Comparison of ENCODE assay signal across 14 cellular contexts in genomic region chr4:53705972-53706371, GRCh38.
DNase-seq lines count a peak whose midpoint lies in the region; ATAC-seq and TF ChIP-seq lines count a peak whose summit lies in the region.
"Had no signal": no experiment of that assay in that cellular context is flagged by ENCODE, and none has a peak within 500 bp of the region (broad histone marks: within the 10 kb centered on the region; RNA-seq: fewer than 3 reads in every experiment).

No MANE protein-coding gene starts in this region.

- no peak overlapping the region for H3K4me3 Mint-ChIP-seq in MCF 10A (ENCODE audit: unreplicated experiment)
- H3K4me3 Mint-ChIP-seq in mesothelial cell of epicardium = no peak overlapping the region

- POLR2A ChIA-PET in MCF 10A (lab: Yijun Ruan, JAX) = interaction anchor here (0.6 to 1.0 kb wide), 4 partner anchors 153 to 357 kb away, joined by 3 read pairs; no protein-coding TSS in a partner anchor

- DNase-seq in breast epithelium (ENCODE audit: low spot score in 2 of 2) (no peak), MCF 10A (ENCODE audit: unreplicated experiment) (no peak), adipocyte (ENCODE audit: low read depth) (no peak), mesothelial cell of epicardium (ENCODE audit: low spot score in 2 of 2, unreplicated experiment in 2 of 2) (no peak), NCI-H82 (lab: John Stamatoyannopoulos, UW) (no peak), mucosa of descending colon (no peak), activated gamma-delta T cell treated with Interleukin-2 at 50 U/mL for 16 hours (no peak)
- DNase-seq: DMS 273 treated with DMSO at 0.1 percent for 48 hours, NCI-H1417 treated with DMSO at 0.1 percent for 48 hours, NCI-H446 treated with DMSO at 0.1 percent for 48 hours had no signal

- H3K9me3 ChIP-seq in breast epithelium (no peaks in the 10 kb centered on the region), adipocyte (ENCODE audit: control insufficient read depth, low read length) (no peaks in the 10 kb centered on the region), mucosa of descending colon (no peaks in the 10 kb centered on the region)
- H3K9me3 ChIP-seq: SJSA1 had no signal

- H3K4me1 Mint-ChIP-seq in MCF 10A (ENCODE audit: insufficient read depth, unreplicated experiment) (peaks cover 18% of the 10 kb centered on the region), mesothelial cell of epicardium (peaks cover 25% of the 10 kb centered on the region)

- H3K27me3 Mint-ChIP-seq in MCF 10A (ENCODE audit: insufficient read depth, unreplicated experiment) (no peaks in the 10 kb centered on the region), mesothelial cell of epicardium (ENCODE audit: low read depth) (no peaks in the 10 kb centered on the region)

- H3K27me3 ChIP-seq in breast epithelium (no peaks in the 10 kb centered on the region), adipocyte (replicated peaks; ENCODE audit: control insufficient read depth, insufficient read depth, low read length) (no peaks in the 10 kb centered on the region)
- H3K27me3 ChIP-seq: SJSA1 had no signal

- no TSS peak for BruUV-seq in MCF 10A (replicated peaks; lab: Mats Ljungman, UMichigan)

- no peak overlapping the region for H3K4me3 ChIP-seq in breast epithelium
- H3K4me3 ChIP-seq in adipocyte (ENCODE audit: low read length) = no peak overlapping the region
- H3K4me3 ChIP-seq in mucosa of descending colon = no peak overlapping the region
- H3K4me3 ChIP-seq: SJSA1 had no signal

- H3K27ac ChIP-seq in breast epithelium = peak overlapping the region; percentile 11 to 35
- H3K27ac ChIP-seq: 22Rv1, C4-2B, SJSA1 had no signal

- H3K27ac Mint-ChIP-seq in MCF 10A (ENCODE audit: low read depth, unreplicated experiment) = no peak overlapping the region
- peak overlapping the region; percentile 47 for H3K27ac Mint-ChIP-seq in mesothelial cell of epicardium

- H3K9me3 Mint-ChIP-seq in MCF 10A (ENCODE audit: unreplicated experiment) = no peaks in the 10 kb centered on the region
- H3K9me3 Mint-ChIP-seq in mesothelial cell of epicardium = peaks cover under 1% of the 10 kb centered on the region

- CTCF ChIA-PET in MCF 10A (lab: Yijun Ruan, JAX) = interaction anchor here (0.5 to 3.1 kb wide), 33 partner anchors 8 to 1683 kb away, joined by 3 to 24 read pairs (median 4); no protein-coding TSS in a partner anchor

- ATAC-seq in HG02763 (IDR thresholded peaks at IDR 0.05; ENCODE audit: unreplicated experiment) (no peak), mucosa of descending colon (no peak)

- no peak for TF ChIP-seq POLR2A in breast epithelium (IDR thresholded peaks at IDR 0.05)

- H3K9ac ChIP-seq in adipocyte (ENCODE audit: low read length) = peak overlapping the region; percentile 77

- TF ChIP-seq CTCF in breast epithelium (IDR thresholded peaks at IDR 0.05) (no peak), MCF 10A (IDR thresholded peaks at IDR 0.05; ENCODE audit: unreplicated experiment) (no peak), mesothelial cell of epicardium (IDR thresholded peaks at IDR 0.05; ENCODE audit: unreplicated experiment) (no peak), mucosa of descending colon (IDR thresholded peaks at IDR 0.05) (no peak)

- intact Hi-C loops in breast epithelium (cut with DNase I; ENCODE audit: low total_unique reads) (no loop called here), MCF 10A (cut with micrococcal nuclease) (loop anchor here (1.0 to 5.0 kb wide), 4 partner anchors 99 to 528 kb away; no protein-coding TSS in a partner anchor), mucosa of descending colon (cut with DNase I, micrococcal nuclease) (loop anchor here (5.0 to 10.0 kb wide), 2 partner anchors 509 to 526 kb away; no protein-coding TSS in a partner anchor)

- H3K4me1 ChIP-seq in breast epithelium (peaks cover 0 to 16% of the 10 kb centered on the region in 2 donors), adipocyte (ENCODE audit: control insufficient read depth, insufficient read depth, low read length) (peaks cover 39% of the 10 kb centered on the region), mucosa of descending colon (ENCODE audit: low read depth) (peaks cover 13% of the 10 kb centered on the region)

- H3K36me3 Mint-ChIP-seq in MCF 10A (ENCODE audit: insufficient read depth, unreplicated experiment) (no peaks in the 10 kb centered on the region), mesothelial cell of epicardium (no peaks in the 10 kb centered on the region)

- H3K36me3 ChIP-seq in breast epithelium (no peaks in the 10 kb centered on the region), adipocyte (ENCODE audit: control insufficient read depth, insufficient read depth, low read length, severe bottlenecking) (no peaks in the 10 kb centered on the region), mucosa of descending colon (ENCODE audit: low read depth) (no peaks in the 10 kb centered on the region)
- H3K36me3 ChIP-seq: SJSA1 had no signal
